In genomic region chr10:1610986-1611770, GRCh38 we compare ENCODE assay signal across 28 cellular contexts.
"Had no signal": no experiment of that assay in that cellular context is flagged by ENCODE, and none has a peak within 500 bp of the region (broad histone marks: within the 10 kb centered on the region; RNA-seq: fewer than 3 reads in every experiment).

No MANE protein-coding gene starts in this region.

- ATAC-seq: effector memory CD8-positive, alpha-beta T cell; esophagus mucosa; gastrocnemius medialis; left colon; mucosa of descending colon; psoas muscle; right cardiac atrium; stimulated activated memory B cell treated with anti-CD40 and anti-IgM and Interleukin-4, amounts not matched to agents 10 μg/mL and 1 μg/mL and 100 μg/mL, for 72 hours; stimulated activated naive CD8-positive, alpha-beta T cell treated with anti-CD3 and anti-CD28 coated beads, Interleukin-15, Interleukin-2, amounts not matched to agents 100 U/mL and 50 U/mL, for 24 hours had no signal

- H3K4me1 Mint-ChIP-seq: mesothelial cell of epicardium had no signal

- H3K27ac ChIP-seq: coronary artery, epithelial cell of prostate, gastrocnemius medialis, neural progenitor cell, ovary, psoas muscle, sigmoid colon, testis, tibial artery, upper lobe of left lung had no signal

- H3K4me3 Mint-ChIP-seq: effector memory CD8-positive, alpha-beta T cell; memory B cell; mesothelial cell of epicardium; naive B cell; neural progenitor cell; stimulated activated memory B cell treated with anti-CD40 and anti-IgM and Interleukin-4, amounts not matched to agents 10 μg/mL and 1 μg/mL and 100 μg/mL, for 72 hours had no signal

- H3K27me3 ChIP-seq: neural progenitor cell, ovary, testis had no signal

- H3K4me3 ChIP-seq: coronary artery, gastrocnemius medialis, lung, mucosa of descending colon, neural progenitor cell, ovary, psoas muscle, sigmoid colon, testis, tibial artery, upper lobe of left lung had no signal

- H3K9me3 ChIP-seq: gastrocnemius medialis, mucosa of descending colon, ovary, psoas muscle, sigmoid colon, testis, tibial artery, upper lobe of left lung had no signal

- DNase-seq: dermis blood vessel endothelial cell; effector memory CD8-positive, alpha-beta T cell; foreskin fibroblast; gastrocnemius medialis; mucosa of descending colon; naive B cell; ovary; posterior cingulate gyrus; psoas muscle; right cardiac atrium; sigmoid colon; stimulated activated CD4-positive, alpha-beta T cell treated with anti-CD3 and anti-CD28 coated beads, Interleukin-4, amount 100 ng/mL, for 4 hours; stimulated activated naive CD8-positive, alpha-beta T cell treated with anti-CD3 and anti-CD28 coated beads, Interleukin-15, Interleukin-2, amounts not matched to agents 100 U/mL and 50 U/mL, for 24 hours; substantia nigra; testis; tibial artery; upper lobe of left lung had no signal

- H3K9me3 Mint-ChIP-seq: effector memory CD8-positive, alpha-beta T cell; memory B cell; mesothelial cell of epicardium; naive B cell; nephron; neural progenitor cell; stimulated activated memory B cell treated with anti-CD40 and anti-IgM and Interleukin-4, amounts not matched to agents 10 μg/mL and 1 μg/mL and 100 μg/mL, for 72 hours had no signal

- H3K36me3 Mint-ChIP-seq: memory B cell; mesothelial cell of epicardium; naive B cell; neural progenitor cell; stimulated activated memory B cell treated with anti-CD40 and anti-IgM and Interleukin-4, amounts not matched to agents 10 μg/mL and 1 μg/mL and 100 μg/mL, for 72 hours had no signal

- FAIRE-seq: urothelium cell line had no signal

- H3K27ac Mint-ChIP-seq: effector memory CD8-positive, alpha-beta T cell; memory B cell; mesothelial cell of epicardium; nephron; stimulated activated memory B cell treated with anti-CD40 and anti-IgM and Interleukin-4, amounts not matched to agents 10 μg/mL and 1 μg/mL and 100 μg/mL, for 72 hours had no signal

- H3K36me3 ChIP-seq: gastrocnemius medialis, neural progenitor cell, ovary, sigmoid colon, tibial artery, upper lobe of left lung had no signal
